In genomic region chr13:110347535-110348308, GRCh38 we compare ENCODE assay signal across 11 cellular contexts. TPM values are rescaled to one million over a fixed set of nuclear protein-coding genes. Genes with fewer than 3 reads are reported as not detected.
DNase-seq lines count a peak whose midpoint lies in the region; ATAC-seq lines count a peak whose summit lies in the region.
"Had no signal": no experiment of that assay in that cellular context is flagged by ENCODE, and none has a peak within 500 bp of the region (broad histone marks: within the 10 kb centered on the region; RNA-seq: fewer than 3 reads in every experiment).

No MANE protein-coding gene starts in this region.

- no peaks in the 10 kb centered on the region for H3K4me1 Mint-ChIP-seq in stimulated activated effector memory CD8-positive, alpha-beta T cell treated with anti-CD3 and anti-CD28 coated beads, Interleukin-12 subunit alpha, Interleukin-12 subunit beta, amount 100 ng/mL, for 72 hours

- H3K36me3 Mint-ChIP-seq in stimulated activated effector memory CD8-positive, alpha-beta T cell treated with anti-CD3 and anti-CD28 coated beads, Interleukin-12 subunit alpha, Interleukin-12 subunit beta, amount 100 ng/mL, for 72 hours: no peaks in the 10 kb centered on the region

- H3K9me3 ChIP-seq in adipocyte (ENCODE audit: control insufficient read depth, low read length): no peaks in the 10 kb centered on the region
- H3K9me3 ChIP-seq: mucosa of descending colon had no signal

- H3K4me3 ChIP-seq in adipocyte (ENCODE audit: low read length): peak overlapping the region; percentile 35
- no peak overlapping the region for H3K4me3 ChIP-seq in rectal smooth muscle tissue (ENCODE audit: low read length)
- H3K4me3 ChIP-seq: mucosa of descending colon had no signal

- H3K27ac ChIP-seq in rectal smooth muscle tissue (ENCODE audit: low read depth, low read length): peak overlapping the region; percentile 74

- H3K27ac Mint-ChIP-seq in stimulated activated effector memory CD8-positive, alpha-beta T cell treated with anti-CD3 and anti-CD28 coated beads, Interleukin-12 subunit alpha, Interleukin-12 subunit beta, amount 100 ng/mL, for 72 hours: no peak overlapping the region

- intact Hi-C loops in Right ventricle myocardium superior (cut with DNase I): no loop called here

- H3K4me1 ChIP-seq in adipocyte (ENCODE audit: control insufficient read depth, insufficient read depth, low read length): peaks cover 27% of the 10 kb centered on the region
- H3K4me1 ChIP-seq in rectal smooth muscle tissue (ENCODE audit: control insufficient read depth, insufficient read depth, low read length): peaks cover 35% of the 10 kb centered on the region

- ATAC-seq in Right ventricle myocardium superior (ENCODE audit: poor library complexity): peak; percentile 64
- ATAC-seq in stimulated activated effector memory CD8-positive, alpha-beta T cell treated with anti-CD3 and anti-CD28 coated beads, Interleukin-12 subunit alpha, Interleukin-12 subunit beta, amount 100 ng/mL, for 72 hours: no peak
- no peak for ATAC-seq in HG03097 (IDR thresholded peaks at IDR 0.05; ENCODE audit: low FRiP score, unreplicated experiment)

- H3K9ac ChIP-seq in adipocyte (ENCODE audit: low read length) (peak overlapping the region; percentile 33), rectal smooth muscle tissue (ENCODE audit: low read length) (no peak overlapping the region)

- DNase-seq in Daoy (ENCODE audit: low read depth): peak; percentile 91
- peak; percentile 92 for DNase-seq in adipocyte (ENCODE audit: low read depth)
- peak; percentile 66 for DNase-seq in Right ventricle myocardium superior
- no peak for DNase-seq in OCI-M2 (lab: John Stamatoyannopoulos, UW; ENCODE audit: unreplicated experiment)
- no peak for DNase-seq in SHP77 (lab: John Stamatoyannopoulos, UW)
- no peak for DNase-seq in stimulated activated effector memory CD8-positive, alpha-beta T cell treated with anti-CD3 and anti-CD28 coated beads, Interleukin-12 subunit alpha, Interleukin-12 subunit beta, amount 100 ng/mL, for 72 hours (ENCODE audit: low spot score in 2 of 2)
- DNase-seq: central memory CD4-positive, alpha-beta T cell; NCI-H526 treated with DMSO at 0.1 percent for 48 hours had no signal

- H3K27me3 ChIP-seq in adipocyte (replicated peaks; ENCODE audit: control insufficient read depth, insufficient read depth, low read length): no peaks in the 10 kb centered on the region
- H3K27me3 ChIP-seq in rectal smooth muscle tissue (ENCODE audit: control insufficient read depth, insufficient read depth, low read length): no peaks in the 10 kb centered on the region

- H3K36me3 ChIP-seq in adipocyte (ENCODE audit: control insufficient read depth, insufficient read depth, low read length, severe bottlenecking) (peaks cover 49% of the 10 kb centered on the region), rectal smooth muscle tissue (ENCODE audit: control insufficient read depth, insufficient read depth, low read length) (no peaks in the 10 kb centered on the region)

- no peak overlapping the region for H3K4me3 Mint-ChIP-seq in stimulated activated effector memory CD8-positive, alpha-beta T cell treated with anti-CD3 and anti-CD28 coated beads, Interleukin-12 subunit alpha, Interleukin-12 subunit beta, amount 100 ng/mL, for 72 hours

- H3K9me3 Mint-ChIP-seq in stimulated activated effector memory CD8-positive, alpha-beta T cell treated with anti-CD3 and anti-CD28 coated beads, Interleukin-12 subunit alpha, Interleukin-12 subunit beta, amount 100 ng/mL, for 72 hours: no peaks in the 10 kb centered on the region

RNA-seq across cellular contexts. Expression of gene COL4A2, which starts 40.6 kb away (rescaled TPM):
- total RNA-seq in Daoy (2014; rRNA removed; shearing (Covaris generic)): 247 and 262 TPM in 2 replicates
- total RNA-seq in Right ventricle myocardium superior: 91.2 TPM

RNA-seq across cellular contexts. Expression of gene COL4A1, which starts 40.8 kb away (rescaled TPM):
- total RNA-seq in Daoy (2014; rRNA removed; shearing (Covaris generic)): 257 and 261 TPM in 2 replicates
- 107 TPM for total RNA-seq in Right ventricle myocardium superior

Comparison
In these comparisons a context has a peak if more than half of its experiments do, and no peak if none do; other contexts are left out.
1. DNase-seq: peak in Daoy (single experiment), adipocyte (single experiment) and Right ventricle myocardium superior (single experiment); none in OCI-M2 (single experiment), SHP77 (0 of 2) and stimulated activated effector memory CD8-positive, alpha-beta T cell treated with anti-CD3 and anti-CD28 coated beads, Interleukin-12 subunit alpha, Interleukin-12 subunit beta, amount 100 ng/mL, for 72 hours (0 of 2).